20 cellular contexts compared by ENCODE assay signal in the genomic region with DNA sequence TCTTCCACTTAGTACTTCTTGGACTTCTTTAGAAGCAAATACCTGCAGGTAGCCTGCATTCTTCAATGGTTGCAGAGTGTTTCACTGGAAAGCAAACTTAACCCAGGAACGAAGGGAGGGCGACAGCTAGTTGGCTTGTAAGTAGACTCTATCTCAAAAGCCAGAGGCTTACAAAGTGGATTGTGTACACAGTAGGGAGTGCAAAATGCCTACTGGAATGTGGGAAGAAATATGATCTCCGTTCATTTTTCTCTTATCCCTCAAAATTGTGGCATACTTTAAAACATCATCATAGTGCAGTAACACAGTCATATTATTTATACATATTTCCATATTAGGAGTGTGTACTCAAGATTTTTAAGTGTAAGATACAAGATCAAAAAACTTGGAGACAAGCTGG.
DNase-seq lines count a peak whose midpoint lies in the region; ATAC-seq, FAIRE-seq and TF ChIP-seq lines count a peak whose summit lies in the region.
"Had no signal": no experiment of that assay in that cellular context is flagged by ENCODE, and none has a peak within 500 bp of the region (broad histone marks: within the 10 kb centered on the region; RNA-seq: fewer than 3 reads in every experiment).

No MANE protein-coding gene starts in this region.

- H3K27me3 ChIP-seq in KMS-11 (ENCODE audit: insufficient read depth, low read depth): no peaks in the 10 kb centered on the region
- H3K27me3 ChIP-seq in left lung: no peaks in the 10 kb centered on the region
- no peaks in the 10 kb centered on the region for H3K27me3 ChIP-seq in body of pancreas
- H3K27me3 ChIP-seq: BE2C had no signal

- peak; percentile 31 for FAIRE-seq in GM19239 (lab: Jason Lieb, UNC)
- FAIRE-seq: GM12891, HTR-8/SVneo had no signal

- TF ChIP-seq CTCF in KMS-11 (conservative IDR thresholded peaks at IDR 0.05; ENCODE audit: low read depth, low read length): no peak
- no peak for TF ChIP-seq CTCF in left lung (IDR thresholded peaks at IDR 0.05)
- TF ChIP-seq CTCF in body of pancreas (IDR thresholded peaks at IDR 0.05): no peak

- no peaks in the 10 kb centered on the region for H4K20me1 ChIP-seq in KMS-11 (ENCODE audit: insufficient read depth)

- no peak for DNase-seq in GM19239 (ENCODE audit: insufficient read length, low spot score)
- DNase-seq in amniotic epithelial cell (ENCODE audit: low read depth): peak; percentile 52
- no peak for DNase-seq in left lung
- no peak for DNase-seq in SW480 (ENCODE audit: low spot score)
- DNase-seq in DMS79 treated with DMSO at 0.1 percent for 48 hours (lab: John Stamatoyannopoulos, UW): no peak
- no peak for DNase-seq in body of pancreas
- DNase-seq: ACHN; BE2C; CD4-positive, alpha-beta memory T cell; DMS153; DMS79; GM23248; Kasumi-1; KBM-7 had no signal

- peak overlapping the region; percentile 63 for H3K4me2 ChIP-seq in KMS-11

- ATAC-seq in left lung (peak; percentile 31), GM21360 (IDR thresholded peaks at IDR 0.05; ENCODE audit: unreplicated experiment) (no peak), body of pancreas (no peak)

- peak overlapping the region; percentile 97; the same call in 1 of the 2 replicates for H3K27ac ChIP-seq in KMS-11
- no peak overlapping the region for H3K27ac ChIP-seq in left lung
- H3K27ac ChIP-seq in body of pancreas: no peak overlapping the region
- H3K27ac ChIP-seq: GM23248, HL-60 had no signal

- no peak for TF ChIP-seq POLR2A in body of pancreas (IDR thresholded peaks at IDR 0.05)

- H3K4me1 ChIP-seq in KMS-11 (ENCODE audit: low read depth, poor library complexity, severe bottlenecking): peaks cover 80% of the 10 kb centered on the region
- no peaks in the 10 kb centered on the region for H3K4me1 ChIP-seq in left lung
- H3K4me1 ChIP-seq in body of pancreas: no peaks in the 10 kb centered on the region
- H3K4me1 ChIP-seq: BE2C had no signal

- H3K9me3 ChIP-seq in left lung: peaks cover 0 to 3% of the 10 kb centered on the region in 2 donors
- H3K9me3 ChIP-seq in body of pancreas: no peaks in the 10 kb centered on the region
- H3K9me3 ChIP-seq: BE2C, HAP-1 had no signal

- no peaks in the 10 kb centered on the region for H3K79me2 ChIP-seq in KMS-11 (ENCODE audit: insufficient read depth, low read depth)

- H3K4me3 ChIP-seq in KMS-11 (IDR thresholded peaks at IDR 0.05; ENCODE audit: insufficient read depth, low read depth, low read length): no peak overlapping the region
- no peak overlapping the region for H3K4me3 ChIP-seq in left lung
- H3K4me3 ChIP-seq in body of pancreas: no peak overlapping the region
- H3K4me3 ChIP-seq: GM23248, HAP-1 had no signal

- 69 to 84% methylated on average over 3 of the region's 3 CpGs for WGBS in body of pancreas, 2 donors

- no peaks in the 10 kb centered on the region for H3K36me3 ChIP-seq in KMS-11 (ENCODE audit: insufficient read depth)
- no peaks in the 10 kb centered on the region for H3K36me3 ChIP-seq in left lung
- H3K36me3 ChIP-seq in body of pancreas (replicated peaks in 1 of 2; ENCODE audit: insufficient read depth in 1 of 2, low read depth in 2 of 2): no peaks in the 10 kb centered on the region
- H3K36me3 ChIP-seq: BE2C, HAP-1 had no signal

- intact Hi-C loops in left lung (cut with DNase I): no loop called here
- intact Hi-C loops in body of pancreas (cut with DNase I): no loop called here

- H3K9ac ChIP-seq in KMS-11: no peak overlapping the region
- H3K9ac ChIP-seq: GM23248 had no signal

- no peak overlapping the region for H2AFZ ChIP-seq in KMS-11 (ENCODE audit: low read depth)
- H2AFZ ChIP-seq: GM23248 had no signal
